14 cellular contexts compared by ENCODE assay signal in the genomic region with DNA sequence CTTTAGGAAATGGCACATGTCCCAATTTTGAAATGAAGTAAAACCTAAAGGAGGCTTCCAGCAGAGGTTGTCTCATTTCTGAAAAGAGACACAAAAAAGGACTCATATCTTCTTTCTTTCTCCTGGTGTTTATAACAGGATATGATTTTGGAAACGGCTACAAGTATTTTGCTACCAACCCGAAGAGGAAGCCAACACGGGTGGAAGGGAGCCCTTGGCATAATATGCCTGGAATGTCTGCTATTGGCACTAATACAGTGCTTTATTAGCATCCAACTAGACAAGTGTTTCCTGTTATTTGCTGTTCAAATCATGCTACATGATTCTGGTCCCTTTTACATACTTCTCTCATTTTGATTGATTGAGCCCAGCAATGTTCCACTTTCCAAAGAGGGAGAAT. TPM values are rescaled to one million over a fixed set of nuclear protein-coding genes. Genes with fewer than 3 reads are reported as not detected.
"Had no signal": no experiment of that assay in that cellular context is flagged by ENCODE, and none has a peak within 500 bp of the region (broad histone marks: within the 10 kb centered on the region; RNA-seq: fewer than 3 reads in every experiment).

No MANE protein-coding gene starts in this region.

RNA-seq across cellular contexts. Expression of a gene that starts 8.7 kb away (rescaled TPM):
- total RNA-seq: activated B cell treated with CpG ODN at 0.5 μM for 24 hours; activated CD4-positive, alpha-beta T cell treated with anti-CD3 and anti-CD28 coated beads for 36 hours; activated T-helper 17 cell treated with anti-CD3 and anti-CD28 coated beads, Interleukin-2, amount 50 U/mL, for 72 hours; adrenal gland; ascending aorta; breast epithelium; colonic mucosa; gastroesophageal sphincter; left ventricle myocardium superior; pancreas; psoas muscle; right cardiac atrium; thyroid gland; upper lobe of right lung had no signal
- polyA plus RNA-seq: adrenal gland, psoas muscle, right cardiac atrium had no signal
